Comparison of ENCODE assay signal across 8 cellular contexts in the genomic region with DNA sequence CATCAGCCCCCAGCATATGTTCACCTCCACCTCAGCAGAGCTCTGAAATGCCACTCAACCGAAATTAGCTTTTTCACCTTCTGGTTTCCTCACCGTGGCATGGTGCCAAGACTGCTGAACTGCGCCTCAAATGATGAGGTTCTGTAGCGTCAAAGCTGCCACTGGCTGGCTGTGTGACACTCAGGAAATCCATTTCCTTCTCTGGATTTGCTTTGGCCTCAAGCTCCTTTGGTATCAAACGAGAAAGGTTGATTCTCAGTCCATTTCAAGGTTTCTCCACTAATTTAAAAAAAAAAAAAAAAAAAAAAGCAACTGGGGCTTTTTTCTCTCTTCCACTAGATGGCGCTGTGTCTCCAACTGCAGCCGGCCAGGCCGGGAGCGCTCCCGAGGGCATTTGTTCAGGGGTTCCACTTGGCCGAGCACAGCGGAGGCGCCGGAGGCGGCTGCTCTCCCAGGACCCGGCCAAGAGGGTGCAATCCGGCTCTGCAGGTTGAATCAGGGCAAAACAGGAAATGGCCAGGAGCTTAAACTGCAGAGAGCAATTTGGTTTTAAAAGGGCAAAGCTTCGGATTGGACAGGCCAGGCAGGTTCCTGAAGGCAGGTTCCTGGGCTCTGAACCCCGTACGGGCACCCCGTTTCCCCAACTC. TPM values are rescaled to one million over a fixed set of nuclear protein-coding genes. Genes with fewer than 3 reads are reported as not detected.
DNase-seq lines count a peak whose midpoint lies in the region; ATAC-seq and TF ChIP-seq lines count a peak whose summit lies in the region.

No MANE protein-coding gene starts in this region.

- H3K36me3 ChIP-seq in GM06990 (ENCODE audit: control insufficient read depth, insufficient read depth, low read length) (no peaks in the 10 kb centered on the region), SU-DHL-6 (ENCODE audit: low read length) (no peaks in the 10 kb centered on the region), heart right ventricle (no peaks in the 10 kb centered on the region)

- H3F3A ChIP-seq in SU-DHL-6 (ENCODE audit: insufficient read depth) = no peaks in the 10 kb centered on the region

- peak; percentile 84 for TF ChIP-seq CTCF in GM06990 (IDR thresholded peaks at IDR 0.05; ENCODE audit: insufficient read depth, low read length, poor library complexity, severe bottlenecking)
- peak; percentile 96 for TF ChIP-seq CTCF in SU-DHL-6 (IDR thresholded peaks at IDR 0.05; ENCODE audit: insufficient read depth, low read length, poor library complexity, severe bottlenecking)
- peak; percentile 75 to 88 (median 79) for TF ChIP-seq CTCF in heart right ventricle (IDR thresholded peaks at IDR 0.05)

- intact Hi-C loops in heart right ventricle (cut with DNase I) = loop anchor here (1.0 to 10.0 kb wide), 9 partner anchors 152 to 282 kb away; no protein-coding TSS in a partner anchor

- no peaks in the 10 kb centered on the region for H3K9me2 ChIP-seq in SU-DHL-6 (replicated peaks; ENCODE audit: insufficient read depth, low read length)

- H4K20me1 ChIP-seq in SU-DHL-6 (ENCODE audit: low read depth, low read length) = no peaks in the 10 kb centered on the region

- H3K27me3 ChIP-seq in GM06990 (replicated peaks; ENCODE audit: control insufficient read depth, insufficient read depth, low read length) (no peaks in the 10 kb centered on the region), SU-DHL-6 (ENCODE audit: low read length) (no peaks in the 10 kb centered on the region), heart right ventricle (peaks cover 0 to 62% (median 40%) of the 10 kb centered on the region in 7 donors)

- H3K9ac ChIP-seq in SU-DHL-6 (ENCODE audit: low read length) = no peak overlapping the region

- DNase-seq in GM06990 (ENCODE audit: extremely low read depth, insufficient read length) = peak; percentile 65
- peak; percentile 88 for DNase-seq in NCI-H1105 treated with DMSO at 0.1 percent for 48 hours (lab: John Stamatoyannopoulos, UW)
- peak; percentile 54 for DNase-seq in activated naive CD8-positive, alpha-beta T cell treated with anti-CD3 and anti-CD28 coated beads for 36 hours
- DNase-seq in heart right ventricle = peak; percentile 50 to 66
- peak; percentile 89 for DNase-seq in retina

- peaks cover 0 to 11% (median 8%) of the 10 kb centered on the region in 9 donors for H3K4me1 ChIP-seq in heart right ventricle

- H3K79me2 ChIP-seq in SU-DHL-6 (ENCODE audit: insufficient read depth, low read length) = no peaks in the 10 kb centered on the region

- H3K27ac Mint-ChIP-seq in activated naive CD8-positive, alpha-beta T cell treated with anti-CD3 and anti-CD28 coated beads for 36 hours = no peak overlapping the region

- H3K9me3 ChIP-seq in SU-DHL-6 (ENCODE audit: insufficient read depth, low read length) (no peaks in the 10 kb centered on the region), heart right ventricle (no peaks in the 10 kb centered on the region)

- H3K9me3 Mint-ChIP-seq in activated naive CD8-positive, alpha-beta T cell treated with anti-CD3 and anti-CD28 coated beads for 36 hours = no peaks in the 10 kb centered on the region

- H3K4me1 Mint-ChIP-seq in activated naive CD8-positive, alpha-beta T cell treated with anti-CD3 and anti-CD28 coated beads for 36 hours = peaks cover 8% of the 10 kb centered on the region

- WGBS in heart right ventricle, 2 donors = 6% methylated on average over 21 of the region's 21 CpGs

- H3K4me2 ChIP-seq in SU-DHL-6 (ENCODE audit: low read depth, low read length, poor library complexity, severe bottlenecking) = peak overlapping the region; percentile 27

- H3K27me3 Mint-ChIP-seq in activated naive CD8-positive, alpha-beta T cell treated with anti-CD3 and anti-CD28 coated beads for 36 hours = peaks cover 48% of the 10 kb centered on the region

- H3K4me3 Mint-ChIP-seq in activated naive CD8-positive, alpha-beta T cell treated with anti-CD3 and anti-CD28 coated beads for 36 hours = no peak overlapping the region

- ATAC-seq in heart right ventricle = peak; percentile 60 to 83 (median 70)
- ATAC-seq in GM18502 (IDR thresholded peaks at IDR 0.05; ENCODE audit: poor library complexity, unreplicated experiment) = no peak
- ATAC-seq in HG03045 (IDR thresholded peaks at IDR 0.05; ENCODE audit: unreplicated experiment) = no peak

- H3K4me3 ChIP-seq in GM06990 (replicated peaks; ENCODE audit: low read depth, low read length) (no peak overlapping the region), SU-DHL-6 (ENCODE audit: insufficient read depth, low read length, poor library complexity, severe bottlenecking) (no peak overlapping the region), heart right ventricle (no peak overlapping the region)

- no peak overlapping the region for H3K27ac ChIP-seq in SU-DHL-6 (ENCODE audit: low read depth, low read length)
- no peak overlapping the region for H3K27ac ChIP-seq in heart right ventricle

- no peaks in the 10 kb centered on the region for H3K36me3 Mint-ChIP-seq in activated naive CD8-positive, alpha-beta T cell treated with anti-CD3 and anti-CD28 coated beads for 36 hours

- H2AFZ ChIP-seq in SU-DHL-6 (ENCODE audit: low read depth, low read length, severe bottlenecking) = no peak overlapping the region

RNA-seq across cellular contexts. Expression of gene PLA2G2C, which starts 26.5 kb away (rescaled TPM):
- total RNA-seq in activated naive CD8-positive, alpha-beta T cell treated with anti-CD3 and anti-CD28 coated beads for 36 hours = not detected
- total RNA-seq in heart right ventricle = not detected
- not detected for polyA plus RNA-seq in heart right ventricle

RNA-seq across cellular contexts. Expression of gene UBXN10, which starts 26.9 kb away (rescaled TPM):
- 1 to 10 TPM; 1.1 to 1.2 TPM for total RNA-seq in activated naive CD8-positive, alpha-beta T cell treated with anti-CD3 and anti-CD28 coated beads for 36 hours
- 1 to 10 TPM in 8 of 10 donors, under 1 TPM in 2; 0.42 to 4.0 (median 1.9) TPM for total RNA-seq in heart right ventricle
- polyA plus RNA-seq in heart right ventricle = under 1 TPM; 0.16 to 0.59 TPM

Comparison
In these comparisons a context has a peak if more than half of its experiments do, and no peak if none do; other contexts are left out.
1. ATAC-seq: peak in heart right ventricle (8 of 8); none in GM18502 (single experiment) and HG03045 (single experiment).
2. Peak in every context shown above with its lines, with median percentiles within 50 percentile points of each other: DNase-seq and CTCF ChIP-seq.